Comparison of ENCODE assay signal across 8 cellular contexts in the genomic region with DNA sequence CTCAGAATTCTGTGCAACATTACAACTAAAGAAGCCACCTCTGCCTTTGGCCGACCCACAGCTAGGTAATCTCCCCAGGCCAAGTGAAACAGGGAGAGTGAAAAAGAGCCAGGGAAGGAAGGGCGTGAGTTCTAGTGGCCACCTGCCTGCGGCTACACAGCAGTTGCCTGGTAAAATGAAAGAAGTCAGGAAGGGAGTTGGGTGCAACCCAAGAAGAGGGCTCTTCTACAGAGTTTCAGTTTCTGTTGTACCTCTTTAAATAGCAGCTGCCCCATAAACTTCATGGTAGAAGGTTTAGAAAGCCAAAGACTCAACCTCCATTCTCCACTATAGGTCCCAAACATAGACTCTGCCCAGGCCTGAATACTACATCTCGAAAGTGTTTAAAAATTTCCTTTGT.
DNase-seq lines count a peak whose midpoint lies in the region; ATAC-seq lines count a peak whose summit lies in the region.

No MANE protein-coding gene starts in this region.

- H3K9me3 Mint-ChIP-seq in activated naive CD4-positive, alpha-beta T cell treated with anti-CD3 and anti-CD28 coated beads, Interleukin-2, amount 10 ng/mL, durations not matched to agents 7 days and 5 days: no peaks in the 10 kb centered on the region
- H3K9me3 Mint-ChIP-seq in stimulated activated memory B cell treated with anti-CD40 and anti-IgM and Interleukin-4, amounts not matched to agents 10 μg/mL and 1 μg/mL and 100 μg/mL, for 72 hours: peaks cover 3% of the 10 kb centered on the region
- H3K9me3 Mint-ChIP-seq in stimulated activated effector memory CD8-positive, alpha-beta T cell treated with anti-CD3 and anti-CD28 coated beads, Interleukin-12 subunit alpha, Interleukin-12 subunit beta, amount 100 ng/mL, for 72 hours: no peaks in the 10 kb centered on the region

- CTCF ChIA-PET in activated naive CD4-positive, alpha-beta T cell treated with anti-CD3 and anti-CD28 coated beads, Interleukin-2, amount 10 ng/mL, durations not matched to agents 7 days and 5 days (lab: Charles Lee): interaction anchor here (0.9 kb wide), 2 partner anchors 33 to 293 kb away, joined by 3 to 5 read pairs; no protein-coding TSS in a partner anchor

- peak; percentile 26 for DNase-seq in activated naive CD4-positive, alpha-beta T cell treated with anti-CD3 and anti-CD28 coated beads, Interleukin-2, amount 10 ng/mL, durations not matched to agents 7 days and 5 days
- DNase-seq in activated naive CD4-positive, alpha-beta T cell (lab: John Stamatoyannopoulos, UW): no peak
- no peak for DNase-seq in stimulated activated effector memory CD8-positive, alpha-beta T cell treated with anti-CD3 and anti-CD28 coated beads, Interleukin-12 subunit alpha, Interleukin-12 subunit beta, amount 100 ng/mL, for 72 hours (ENCODE audit: low spot score in 2 of 2)
- DNase-seq in cortex of kidney (lab: John Stamatoyannopoulos, UW) (no peak), HCEC 1CT (no peak)

- peaks cover 9% of the 10 kb centered on the region for H3K4me1 Mint-ChIP-seq in activated naive CD4-positive, alpha-beta T cell treated with anti-CD3 and anti-CD28 coated beads, Interleukin-2, amount 10 ng/mL, durations not matched to agents 7 days and 5 days
- H3K4me1 Mint-ChIP-seq in stimulated activated memory B cell treated with anti-CD40 and anti-IgM and Interleukin-4, amounts not matched to agents 10 μg/mL and 1 μg/mL and 100 μg/mL, for 72 hours: peaks cover 38% of the 10 kb centered on the region
- peaks cover 33% of the 10 kb centered on the region for H3K4me1 Mint-ChIP-seq in stimulated activated effector memory CD8-positive, alpha-beta T cell treated with anti-CD3 and anti-CD28 coated beads, Interleukin-12 subunit alpha, Interleukin-12 subunit beta, amount 100 ng/mL, for 72 hours

- peaks cover 2% of the 10 kb centered on the region for H3K36me3 Mint-ChIP-seq in activated naive CD4-positive, alpha-beta T cell treated with anti-CD3 and anti-CD28 coated beads, Interleukin-2, amount 10 ng/mL, durations not matched to agents 7 days and 5 days
- peaks cover 34% of the 10 kb centered on the region for H3K36me3 Mint-ChIP-seq in stimulated activated memory B cell treated with anti-CD40 and anti-IgM and Interleukin-4, amounts not matched to agents 10 μg/mL and 1 μg/mL and 100 μg/mL, for 72 hours
- peaks cover 6% of the 10 kb centered on the region for H3K36me3 Mint-ChIP-seq in stimulated activated effector memory CD8-positive, alpha-beta T cell treated with anti-CD3 and anti-CD28 coated beads, Interleukin-12 subunit alpha, Interleukin-12 subunit beta, amount 100 ng/mL, for 72 hours

- no peaks in the 10 kb centered on the region for H3K27me3 Mint-ChIP-seq in activated naive CD4-positive, alpha-beta T cell treated with anti-CD3 and anti-CD28 coated beads, Interleukin-2, amount 10 ng/mL, durations not matched to agents 7 days and 5 days
- no peaks in the 10 kb centered on the region for H3K27me3 Mint-ChIP-seq in stimulated activated memory B cell treated with anti-CD40 and anti-IgM and Interleukin-4, amounts not matched to agents 10 μg/mL and 1 μg/mL and 100 μg/mL, for 72 hours

- H3K27ac Mint-ChIP-seq in activated naive CD4-positive, alpha-beta T cell treated with anti-CD3 and anti-CD28 coated beads, Interleukin-2, amount 10 ng/mL, durations not matched to agents 7 days and 5 days: no peak overlapping the region
- no peak overlapping the region for H3K27ac Mint-ChIP-seq in stimulated activated memory B cell treated with anti-CD40 and anti-IgM and Interleukin-4, amounts not matched to agents 10 μg/mL and 1 μg/mL and 100 μg/mL, for 72 hours
- H3K27ac Mint-ChIP-seq in stimulated activated effector memory CD8-positive, alpha-beta T cell treated with anti-CD3 and anti-CD28 coated beads, Interleukin-12 subunit alpha, Interleukin-12 subunit beta, amount 100 ng/mL, for 72 hours: no peak overlapping the region

- no peak overlapping the region for H3K4me3 Mint-ChIP-seq in activated naive CD4-positive, alpha-beta T cell treated with anti-CD3 and anti-CD28 coated beads, Interleukin-2, amount 10 ng/mL, durations not matched to agents 7 days and 5 days
- no peak overlapping the region for H3K4me3 Mint-ChIP-seq in stimulated activated memory B cell treated with anti-CD40 and anti-IgM and Interleukin-4, amounts not matched to agents 10 μg/mL and 1 μg/mL and 100 μg/mL, for 72 hours
- no peak overlapping the region for H3K4me3 Mint-ChIP-seq in stimulated activated effector memory CD8-positive, alpha-beta T cell treated with anti-CD3 and anti-CD28 coated beads, Interleukin-12 subunit alpha, Interleukin-12 subunit beta, amount 100 ng/mL, for 72 hours

- ATAC-seq in HG02588 (IDR thresholded peaks at IDR 0.05; ENCODE audit: unreplicated experiment) (peak; percentile 99), HG03571 (IDR thresholded peaks at IDR 0.05; ENCODE audit: unreplicated experiment) (peak; percentile 98)
- peak; percentile 60 for ATAC-seq in stimulated activated memory B cell treated with anti-CD40 and anti-IgM and Interleukin-4, amounts not matched to agents 10 μg/mL and 1 μg/mL and 100 μg/mL, for 72 hours
- no peak for ATAC-seq in stimulated activated effector memory CD8-positive, alpha-beta T cell treated with anti-CD3 and anti-CD28 coated beads, Interleukin-12 subunit alpha, Interleukin-12 subunit beta, amount 100 ng/mL, for 72 hours
